Comparison of ENCODE assay signal across 1 cellular context in the genomic region with DNA sequence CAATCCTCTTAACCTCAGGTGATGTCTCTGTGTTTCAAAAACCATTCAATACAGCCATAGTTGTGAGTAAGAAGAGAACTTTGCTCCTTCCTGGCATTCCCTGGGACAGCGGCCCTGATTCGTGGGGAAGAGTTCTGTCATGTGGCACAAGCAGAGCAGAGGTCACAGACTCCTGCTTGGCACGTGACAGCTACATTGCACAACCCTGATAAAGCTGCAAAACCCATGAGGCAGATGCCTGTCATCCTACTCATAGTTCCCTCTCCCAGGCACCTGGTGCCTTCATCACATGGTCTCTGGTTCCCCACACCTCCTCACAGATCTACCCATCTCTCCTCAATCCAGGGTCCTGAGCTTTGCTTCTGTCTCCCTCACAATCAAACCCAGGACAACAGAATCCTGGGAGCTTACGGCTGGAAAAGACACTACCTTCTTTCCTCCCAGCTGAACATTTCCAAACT.
TF ChIP-seq lines count a peak whose summit lies in the region.

No MANE protein-coding gene starts in this region.

TF ChIP-seq in HepG2, 621 proteins besides CTCF, POLR2A, EP300 and RAD21 (continued from another document and continues in another):
- TF ChIP-seq, protein P1, sequence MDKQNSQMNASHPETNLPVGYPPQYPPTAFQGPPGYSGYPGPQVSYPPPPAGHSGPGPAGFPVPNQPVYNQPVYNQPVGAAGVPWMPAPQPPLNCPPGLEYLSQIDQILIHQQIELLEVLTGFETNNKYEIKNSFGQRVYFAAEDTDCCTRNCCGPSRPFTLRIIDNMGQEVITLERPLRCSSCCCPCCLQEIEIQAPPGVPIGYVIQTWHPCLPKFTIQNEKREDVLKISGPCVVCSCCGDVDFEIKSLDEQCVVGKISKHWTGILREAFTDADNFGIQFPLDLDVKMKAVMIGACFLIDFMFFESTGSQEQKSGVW (CRISPR knock-in tag; IDR thresholded peaks at IDR 0.05; ENCODE audit: borderline replicate concordance), result 0 out of 2 replicates have a peak, but pooled peaks have one; percentile 46
- TF ChIP-seq RBM22 (optimal IDR thresholded peaks at IDR 0.05; ENCODE audit: low read length), result no peak
- TF ChIP-seq ATF7-NPFF (CRISPR knock-in tag; IDR thresholded peaks at IDR 0.05; ENCODE audit: low read depth), result peak; percentile 79
- peak; percentile 91 for TF ChIP-seq ZNF431 (CRISPR knock-in tag; IDR thresholded peaks at IDR 0.05; ENCODE audit: borderline replicate concordance, low read depth)
- TF ChIP-seq ZNF205 (CRISPR knock-in tag; IDR thresholded peaks at IDR 0.05), result peak; percentile 86
- TF ChIP-seq KAT7 (CRISPR knock-in tag; IDR thresholded peaks at IDR 0.05; ENCODE audit: borderline replicate concordance), result peak; percentile 91
- TF ChIP-seq ZFP36L2 (CRISPR knock-in tag; IDR thresholded peaks at IDR 0.05), result peak; percentile 71; the same call in 1 of the 2 replicates
- TF ChIP-seq, protein P2, sequence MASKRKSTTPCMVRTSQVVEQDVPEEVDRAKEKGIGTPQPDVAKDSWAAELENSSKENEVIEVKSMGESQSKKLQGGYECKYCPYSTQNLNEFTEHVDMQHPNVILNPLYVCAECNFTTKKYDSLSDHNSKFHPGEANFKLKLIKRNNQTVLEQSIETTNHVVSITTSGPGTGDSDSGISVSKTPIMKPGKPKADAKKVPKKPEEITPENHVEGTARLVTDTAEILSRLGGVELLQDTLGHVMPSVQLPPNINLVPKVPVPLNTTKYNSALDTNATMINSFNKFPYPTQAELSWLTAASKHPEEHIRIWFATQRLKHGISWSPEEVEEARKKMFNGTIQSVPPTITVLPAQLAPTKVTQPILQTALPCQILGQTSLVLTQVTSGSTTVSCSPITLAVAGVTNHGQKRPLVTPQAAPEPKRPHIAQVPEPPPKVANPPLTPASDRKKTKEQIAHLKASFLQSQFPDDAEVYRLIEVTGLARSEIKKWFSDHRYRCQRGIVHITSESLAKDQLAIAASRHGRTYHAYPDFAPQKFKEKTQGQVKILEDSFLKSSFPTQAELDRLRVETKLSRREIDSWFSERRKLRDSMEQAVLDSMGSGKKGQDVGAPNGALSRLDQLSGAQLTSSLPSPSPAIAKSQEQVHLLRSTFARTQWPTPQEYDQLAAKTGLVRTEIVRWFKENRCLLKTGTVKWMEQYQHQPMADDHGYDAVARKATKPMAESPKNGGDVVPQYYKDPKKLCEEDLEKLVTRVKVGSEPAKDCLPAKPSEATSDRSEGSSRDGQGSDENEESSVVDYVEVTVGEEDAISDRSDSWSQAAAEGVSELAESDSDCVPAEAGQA (IDR thresholded peaks at IDR 0.05; ENCODE audit: low read depth), result peak; percentile 53; the same call in 1 of the 2 replicates
- TF ChIP-seq, protein P2 (CRISPR knock-in tag; IDR thresholded peaks at IDR 0.05; ENCODE audit: borderline replicate concordance), result peak; percentile 42; the same call in 1 of the 2 replicates
- peak; percentile 71; the same call in 1 of the 2 replicates for TF ChIP-seq ZZZ3 (CRISPR knock-in tag; IDR thresholded peaks at IDR 0.05; ENCODE audit: borderline replicate concordance)
- TF ChIP-seq ZSCAN21 (CRISPR knock-in tag; IDR thresholded peaks at IDR 0.05; ENCODE audit: borderline replicate concordance), result peak; percentile 95
- TF ChIP-seq ZNF619 (CRISPR knock-in tag; IDR thresholded peaks at IDR 0.05), result peak; percentile 85; the same call in 1 of the 2 replicates
- TF ChIP-seq ISX (CRISPR knock-in tag; conservative IDR thresholded peaks at IDR 0.05), result no peak
- TF ChIP-seq ZBTB38 (CRISPR knock-in tag; IDR thresholded peaks at IDR 0.05), result peak; percentile 93
- no peak for TF ChIP-seq RFX5 (IDR thresholded peaks at IDR 0.05; ENCODE audit: low read depth, low read length)
- TF ChIP-seq, protein P3, sequence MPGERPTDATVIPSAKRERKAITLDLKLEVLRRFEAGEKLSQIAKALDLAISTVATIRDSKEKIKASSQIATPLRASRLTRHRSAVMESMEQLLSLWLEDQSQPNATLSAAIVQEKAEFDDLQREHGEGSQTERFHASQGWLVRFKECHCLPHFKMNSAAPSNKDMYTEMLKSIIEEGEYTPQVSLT (CRISPR knock-in tag; IDR thresholded peaks at IDR 0.05; ENCODE audit: borderline replicate concordance, low read depth), result no peak
- TF ChIP-seq ZNF781 (CRISPR knock-in tag; IDR thresholded peaks at IDR 0.05; ENCODE audit: borderline replicate concordance, not compliant biosample characterization), result peak; percentile 94
- peak; percentile 83; the same call in 1 of the 2 replicates for TF ChIP-seq ZNF225 (CRISPR knock-in tag; IDR thresholded peaks at IDR 0.05)
- peak; percentile 93 for TF ChIP-seq KDM6A (CRISPR knock-in tag; IDR thresholded peaks at IDR 0.05; ENCODE audit: low read depth)
- peak; percentile 91 for TF ChIP-seq PHF21A (CRISPR knock-in tag; IDR thresholded peaks at IDR 0.05)
- TF ChIP-seq RARG (CRISPR knock-in tag; IDR thresholded peaks at IDR 0.05; ENCODE audit: low read depth), result no peak
- TF ChIP-seq ZNF709 (CRISPR knock-in tag; IDR thresholded peaks at IDR 0.05), result peak; percentile 74; the same call in 1 of the 2 replicates
- TF ChIP-seq AGO2 (optimal IDR thresholded peaks at IDR 0.05; ENCODE audit: low read depth, low read length), result no peak
- no peak for TF ChIP-seq DR1 (CRISPR knock-in tag; IDR thresholded peaks at IDR 0.05)
- peak; percentile 99 for TF ChIP-seq ZMYM4 (CRISPR knock-in tag; IDR thresholded peaks at IDR 0.05)
- peak; percentile 95 for TF ChIP-seq ZNF451 (CRISPR knock-in tag; IDR thresholded peaks at IDR 0.05)
- no peak for TF ChIP-seq ZNF775 (CRISPR knock-in tag; IDR thresholded peaks at IDR 0.05; ENCODE audit: borderline replicate concordance)
- peak; percentile 75; the same call in 1 of the 2 replicates for TF ChIP-seq ZNF12 (CRISPR knock-in tag; IDR thresholded peaks at IDR 0.05)
- peak; percentile 97 for TF ChIP-seq HOXA5 (CRISPR knock-in tag; IDR thresholded peaks at IDR 0.05)
- TF ChIP-seq YEATS2 (CRISPR knock-in tag; IDR thresholded peaks at IDR 0.05; ENCODE audit: borderline replicate concordance), result peak; percentile 88; the same call in 1 of the 2 replicates
- TF ChIP-seq ZNF224 (CRISPR knock-in tag; IDR thresholded peaks at IDR 0.05), result peak; percentile 83
- TF ChIP-seq, protein P4, sequence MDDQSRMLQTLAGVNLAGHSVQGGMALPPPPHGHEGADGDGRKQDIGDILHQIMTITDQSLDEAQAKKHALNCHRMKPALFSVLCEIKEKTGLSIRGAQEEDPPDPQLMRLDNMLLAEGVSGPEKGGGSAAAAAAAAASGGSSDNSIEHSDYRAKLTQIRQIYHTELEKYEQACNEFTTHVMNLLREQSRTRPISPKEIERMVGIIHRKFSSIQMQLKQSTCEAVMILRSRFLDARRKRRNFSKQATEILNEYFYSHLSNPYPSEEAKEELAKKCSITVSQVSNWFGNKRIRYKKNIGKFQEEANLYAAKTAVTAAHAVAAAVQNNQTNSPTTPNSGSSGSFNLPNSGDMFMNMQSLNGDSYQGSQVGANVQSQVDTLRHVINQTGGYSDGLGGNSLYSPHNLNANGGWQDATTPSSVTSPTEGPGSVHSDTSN (CRISPR knock-in tag; IDR thresholded peaks at IDR 0.05; ENCODE audit: borderline replicate concordance), result no peak
- peak; percentile 77 for TF ChIP-seq ZNF263 (CRISPR knock-in tag; IDR thresholded peaks at IDR 0.05)
- TF ChIP-seq SSRP1 (CRISPR knock-in tag; IDR thresholded peaks at IDR 0.05), result peak; percentile 76; the same call in 1 of the 2 replicates
- TF ChIP-seq, protein P5, sequence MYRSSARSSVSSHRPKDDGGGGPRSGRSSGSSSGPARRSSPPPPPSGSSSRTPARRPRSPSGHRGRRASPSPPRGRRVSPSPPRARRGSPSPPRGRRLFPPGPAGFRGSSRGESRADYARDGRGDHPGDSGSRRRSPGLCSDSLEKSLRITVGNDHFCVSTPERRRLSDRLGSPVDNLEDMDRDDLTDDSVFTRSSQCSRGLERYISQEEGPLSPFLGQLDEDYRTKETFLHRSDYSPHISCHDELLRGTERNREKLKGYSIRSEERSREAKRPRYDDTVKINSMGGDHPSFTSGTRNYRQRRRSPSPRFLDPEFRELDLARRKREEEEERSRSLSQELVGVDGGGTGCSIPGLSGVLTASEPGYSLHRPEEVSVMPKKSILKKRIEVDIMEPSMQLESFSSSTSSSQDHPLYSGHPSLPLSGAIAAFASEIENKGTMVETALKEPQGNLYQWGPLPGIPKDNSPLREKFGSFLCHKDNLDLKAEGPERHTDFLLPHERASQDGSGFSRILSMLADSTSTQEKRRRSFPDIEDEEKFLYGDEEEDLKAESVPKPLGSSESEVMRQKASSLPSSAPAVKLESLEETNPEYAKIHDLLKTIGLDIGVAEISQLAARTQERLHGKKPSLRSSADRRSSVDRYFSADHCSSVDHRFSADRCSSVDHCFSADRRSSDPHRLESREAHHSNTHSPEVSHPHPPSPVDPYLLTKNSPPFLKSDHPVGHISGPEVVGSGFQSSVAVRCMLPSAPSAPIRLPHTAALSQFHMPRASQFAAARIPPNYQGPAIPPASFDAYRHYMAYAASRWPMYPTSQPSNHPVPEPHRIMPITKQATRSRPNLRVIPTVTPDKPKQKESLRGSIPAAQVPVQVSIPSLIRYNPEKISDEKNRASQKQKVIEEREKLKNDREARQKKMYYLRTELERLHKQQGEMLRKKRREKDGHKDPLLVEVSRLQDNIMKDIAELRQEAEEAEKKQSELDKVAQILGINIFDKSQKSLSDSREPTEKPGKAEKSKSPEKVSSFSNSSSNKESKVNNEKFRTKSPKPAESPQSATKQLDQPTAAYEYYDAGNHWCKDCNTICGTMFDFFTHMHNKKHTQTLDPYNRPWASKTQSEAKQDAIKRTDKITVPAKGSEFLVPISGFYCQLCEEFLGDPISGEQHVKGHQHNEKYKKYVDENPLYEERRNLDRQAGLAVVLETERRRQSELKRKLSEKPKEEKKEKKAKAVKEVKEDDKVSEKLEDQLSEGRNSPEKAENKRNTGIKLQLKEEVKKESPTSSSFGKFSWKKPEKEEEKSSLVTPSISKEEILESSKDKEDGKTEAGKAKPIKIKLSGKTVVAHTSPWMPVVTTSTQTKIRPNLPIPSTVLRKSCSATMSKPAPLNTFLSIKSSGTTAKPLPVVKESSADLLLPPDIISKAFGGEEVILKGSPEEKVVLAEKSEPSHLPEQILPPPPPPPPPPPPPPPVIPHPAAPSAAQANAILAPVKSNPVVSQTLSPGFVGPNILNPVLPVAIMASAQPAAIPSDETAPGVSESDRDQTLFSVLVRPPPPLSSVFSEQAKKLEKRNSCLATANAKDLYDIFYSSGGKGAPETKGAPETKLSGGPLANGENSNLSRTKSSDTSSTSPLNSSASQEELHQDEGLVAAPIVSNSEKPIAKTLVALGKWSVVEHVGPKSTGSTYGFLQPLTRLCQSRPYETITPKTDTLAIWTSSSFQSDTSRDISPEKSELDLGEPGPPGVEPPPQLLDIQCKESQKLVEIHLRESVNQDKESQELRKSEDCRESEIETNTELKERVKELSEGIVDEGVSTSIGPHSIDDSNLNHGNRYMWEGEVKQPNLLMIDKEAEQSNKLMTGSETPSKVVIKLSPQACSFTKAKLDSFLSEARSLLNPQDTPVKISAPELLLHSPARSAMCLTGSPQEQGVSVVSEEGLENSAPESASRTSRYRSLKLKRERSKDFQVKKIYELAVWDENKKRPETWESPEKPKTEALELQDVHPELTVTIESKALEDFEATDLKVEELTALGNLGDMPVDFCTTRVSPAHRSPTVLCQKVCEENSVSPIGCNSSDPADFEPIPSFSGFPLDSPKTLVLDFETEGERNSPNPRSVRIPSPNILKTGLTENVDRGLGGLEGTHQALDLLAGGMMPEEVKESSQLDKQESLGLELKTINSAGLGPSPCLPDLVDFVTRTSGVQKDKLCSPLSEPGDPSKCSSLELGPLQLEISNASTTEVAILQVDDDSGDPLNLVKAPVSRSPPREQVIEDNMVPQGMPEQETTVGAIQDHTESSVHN (CRISPR knock-in tag; IDR thresholded peaks at IDR 0.05), result peak; percentile 83
- peak; percentile 59; the same call in 1 of the 2 replicates for TF ChIP-seq ZNF558 (CRISPR knock-in tag; IDR thresholded peaks at IDR 0.05; ENCODE audit: borderline replicate concordance)
- peak; percentile 97 for TF ChIP-seq SOX5 (CRISPR knock-in tag; IDR thresholded peaks at IDR 0.05; ENCODE audit: borderline replicate concordance)
- peak; percentile 99 for TF ChIP-seq CEBPG (CRISPR knock-in tag; IDR thresholded peaks at IDR 0.05)
- TF ChIP-seq, protein P6, sequence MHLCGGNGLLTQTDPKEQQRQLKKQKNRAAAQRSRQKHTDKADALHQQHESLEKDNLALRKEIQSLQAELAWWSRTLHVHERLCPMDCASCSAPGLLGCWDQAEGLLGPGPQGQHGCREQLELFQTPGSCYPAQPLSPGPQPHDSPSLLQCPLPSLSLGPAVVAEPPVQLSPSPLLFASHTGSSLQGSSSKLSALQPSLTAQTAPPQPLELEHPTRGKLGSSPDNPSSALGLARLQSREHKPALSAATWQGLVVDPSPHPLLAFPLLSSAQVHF (CRISPR knock-in tag; IDR thresholded peaks at IDR 0.05), result no peak
- peak; percentile 98 for TF ChIP-seq KDM4B (CRISPR knock-in tag; IDR thresholded peaks at IDR 0.05)
- TF ChIP-seq BORCS8-MEF2B (CRISPR knock-in tag; IDR thresholded peaks at IDR 0.05), result peak; percentile 83; the same call in 1 of the 2 replicates
- TF ChIP-seq, protein P7, sequence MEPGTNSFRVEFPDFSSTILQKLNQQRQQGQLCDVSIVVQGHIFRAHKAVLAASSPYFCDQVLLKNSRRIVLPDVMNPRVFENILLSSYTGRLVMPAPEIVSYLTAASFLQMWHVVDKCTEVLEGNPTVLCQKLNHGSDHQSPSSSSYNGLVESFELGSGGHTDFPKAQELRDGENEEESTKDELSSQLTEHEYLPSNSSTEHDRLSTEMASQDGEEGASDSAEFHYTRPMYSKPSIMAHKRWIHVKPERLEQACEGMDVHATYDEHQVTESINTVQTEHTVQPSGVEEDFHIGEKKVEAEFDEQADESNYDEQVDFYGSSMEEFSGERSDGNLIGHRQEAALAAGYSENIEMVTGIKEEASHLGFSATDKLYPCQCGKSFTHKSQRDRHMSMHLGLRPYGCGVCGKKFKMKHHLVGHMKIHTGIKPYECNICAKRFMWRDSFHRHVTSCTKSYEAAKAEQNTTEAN (CRISPR knock-in tag; conservative IDR thresholded peaks at IDR 0.05), result peak; percentile 98
- peak; percentile 99 for TF ChIP-seq ARNTL (CRISPR knock-in tag; IDR thresholded peaks at IDR 0.05)
